8 cellular contexts compared by ENCODE assay signal in the genomic region with DNA sequence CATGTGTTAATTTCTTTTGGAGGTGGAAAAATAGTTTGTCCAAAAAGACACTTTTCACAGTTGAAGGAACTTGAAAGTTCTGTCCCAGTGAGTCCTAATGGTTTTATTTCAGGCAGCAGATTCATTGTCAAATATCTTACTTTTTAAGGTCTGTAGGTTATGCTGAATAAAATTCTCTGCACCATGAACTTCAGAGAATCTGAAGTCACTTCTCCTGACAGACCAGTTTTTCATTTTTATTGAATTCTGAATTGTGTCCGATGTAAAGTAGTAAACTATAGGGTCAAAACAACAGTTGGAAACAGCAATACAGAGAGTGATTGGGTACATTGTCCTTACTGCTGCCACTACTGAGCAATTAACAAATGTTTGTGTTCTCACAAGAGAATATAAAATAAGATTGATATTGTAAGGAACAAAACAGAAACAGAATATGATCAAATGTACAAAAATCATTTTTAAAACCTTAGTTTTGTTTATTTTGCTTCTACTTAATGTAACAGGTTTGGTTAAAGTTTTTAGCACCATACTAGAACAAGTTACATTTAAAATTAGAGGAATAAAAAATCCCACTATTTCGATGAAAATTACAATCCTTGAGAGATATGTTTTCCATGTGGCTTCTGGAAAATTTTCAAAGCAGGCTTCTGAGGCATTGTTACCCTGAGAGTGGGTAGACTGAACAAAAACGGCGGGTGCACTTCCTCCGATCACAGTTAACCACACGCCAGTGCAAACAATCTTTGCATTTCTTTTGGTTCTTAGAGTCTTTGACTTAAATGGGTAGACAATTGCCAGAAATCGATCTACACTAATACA. TPM values are rescaled to one million over a fixed set of nuclear protein-coding genes. Genes with fewer than 3 reads are reported as not detected.
DNase-seq lines count a peak whose midpoint lies in the region; ATAC-seq and TF ChIP-seq lines count a peak whose summit lies in the region.

No MANE protein-coding gene starts in this region.

- peak overlapping the region; percentile 91 for H3K27ac Mint-ChIP-seq in activated CD4-positive, alpha-beta T cell treated with anti-CD3 and anti-CD28 coated beads, Interleukin-2, amount 10 ng/mL, durations not matched to agents 7 days and 5 days

- H3K27me3 Mint-ChIP-seq in activated CD4-positive, alpha-beta T cell treated with anti-CD3 and anti-CD28 coated beads, Interleukin-2, amount 10 ng/mL, durations not matched to agents 7 days and 5 days = no peaks in the 10 kb centered on the region

- TF ChIP-seq CTCF in fibroblast of mammary gland (conservative IDR thresholded peaks at IDR 0.05; ENCODE audit: control insufficient read depth, insufficient read depth, low read depth, low read length) (no peak), osteoblast (IDR thresholded peaks at IDR 0.05; ENCODE audit: extremely low read depth, low read depth, low read length) (no peak)

- POLR2A ChIA-PET in activated CD4-positive, alpha-beta T cell treated with anti-CD3 and anti-CD28 coated beads, Interleukin-2, amount 10 ng/mL, durations not matched to agents 7 days and 5 days (lab: Charles Lee) = no interaction called here

- peak overlapping the region; percentile 92 for H3K4me3 Mint-ChIP-seq in activated CD4-positive, alpha-beta T cell treated with anti-CD3 and anti-CD28 coated beads, Interleukin-2, amount 10 ng/mL, durations not matched to agents 7 days and 5 days

- peaks cover 63% of the 10 kb centered on the region for H3K36me3 Mint-ChIP-seq in activated CD4-positive, alpha-beta T cell treated with anti-CD3 and anti-CD28 coated beads, Interleukin-2, amount 10 ng/mL, durations not matched to agents 7 days and 5 days (ENCODE audit: low read depth)

- no peaks in the 10 kb centered on the region for H3K27me3 ChIP-seq in osteoblast (ENCODE audit: insufficient read depth, low read length)

- peak overlapping the region; percentile 95 for H3K4me2 ChIP-seq in osteoblast (ENCODE audit: insufficient read depth, low read length)

- CTCF ChIA-PET in activated CD4-positive, alpha-beta T cell treated with anti-CD3 and anti-CD28 coated beads, Interleukin-2, amount 10 ng/mL, durations not matched to agents 7 days and 5 days (lab: Charles Lee) = interaction anchor here (1.0 kb wide), 1 partner anchor 18 kb away, joined by 4 read pairs; no protein-coding TSS in a partner anchor

- no peaks in the 10 kb centered on the region for H3K36me3 ChIP-seq in osteoblast (ENCODE audit: insufficient read depth, low read length)

- H3K27ac ChIP-seq in osteoblast (ENCODE audit: low read depth, low read length) = peak overlapping the region; percentile 89

- peaks cover 11% of the 10 kb centered on the region for H3K4me1 ChIP-seq in osteoblast (ENCODE audit: insufficient read depth, low read length)

- H3K4me3 ChIP-seq in fibroblast of mammary gland (ENCODE audit: control insufficient read depth, low read depth, low read length) (peak overlapping the region; percentile 67), osteoblast (ENCODE audit: insufficient read depth, low read length) (peak overlapping the region; percentile 79)

- H3K4me1 Mint-ChIP-seq in activated CD4-positive, alpha-beta T cell treated with anti-CD3 and anti-CD28 coated beads, Interleukin-2, amount 10 ng/mL, durations not matched to agents 7 days and 5 days = peaks cover 50% of the 10 kb centered on the region

- ATAC-seq in GM21529 (IDR thresholded peaks at IDR 0.05; ENCODE audit: unreplicated experiment) = no peak

- H4K20me1 ChIP-seq in osteoblast (ENCODE audit: insufficient read depth, low read length) = no peaks in the 10 kb centered on the region

- DNase-seq in EL (peak; percentile 21), fibroblast of mammary gland (ENCODE audit: low read depth) (peak; percentile 26), osteoblast (ENCODE audit: insufficient read length, low spot score, missing footprints) (no peak), NCI-H187 treated with DMSO at 0.1 percent for 48 hours (lab: John Stamatoyannopoulos, UW) (no peak), T-helper 9 cell (no peak), NCI-H446 treated with DMSO at 0.1 percent for 48 hours (lab: John Stamatoyannopoulos, UW) (no peak)
- DNase-seq in activated CD4-positive, alpha-beta T cell treated with anti-CD3 and anti-CD28 coated beads, Interleukin-2, amount 10 ng/mL, durations not matched to agents 7 days and 5 days = peak; percentile 56

- peaks cover 2% of the 10 kb centered on the region for H3K9me3 Mint-ChIP-seq in activated CD4-positive, alpha-beta T cell treated with anti-CD3 and anti-CD28 coated beads, Interleukin-2, amount 10 ng/mL, durations not matched to agents 7 days and 5 days

- peak overlapping the region; percentile 36 for H2AFZ ChIP-seq in osteoblast (ENCODE audit: low read length)

- no peaks in the 10 kb centered on the region for H3K9me3 ChIP-seq in osteoblast (ENCODE audit: low read depth, low read length)

- peaks cover 37% of the 10 kb centered on the region for H3K79me2 ChIP-seq in osteoblast (ENCODE audit: insufficient read depth, low read length)

RNA-seq across cellular contexts. Expression of gene LPAR6, which starts 1.4 kb away (rescaled TPM):
- 10 to 100 TPM; 56.7 to 79.9 TPM for total RNA-seq in activated CD4-positive, alpha-beta T cell treated with anti-CD3 and anti-CD28 coated beads, Interleukin-2, amount 10 ng/mL, durations not matched to agents 7 days and 5 days
- 11.9 and 14.7 TPM in 2 replicates for total RNA-seq in osteoblast

Comparison
In these comparisons a context has a peak if more than half of its experiments do, and no peak if none do; other contexts are left out.
1. DNase-seq: peak in EL (single experiment), activated CD4-positive, alpha-beta T cell treated with anti-CD3 and anti-CD28 coated beads, Interleukin-2, amount 10 ng/mL, durations not matched to agents 7 days and 5 days (single experiment) and fibroblast of mammary gland (single experiment); none in osteoblast (single experiment), NCI-H187 treated with DMSO at 0.1 percent for 48 hours (single experiment), T-helper 9 cell (single experiment) and NCI-H446 treated with DMSO at 0.1 percent for 48 hours (single experiment).